Comparison of ENCODE assay signal across 7 cellular contexts in genomic region chr2:9398251-9398650, GRCh38. TPM values are rescaled to one million over a fixed set of nuclear protein-coding genes. Genes with fewer than 3 reads are reported as not detected.
DNase-seq lines count a peak whose midpoint lies in the region; ATAC-seq and TF ChIP-seq lines count a peak whose summit lies in the region.
"Not testable (repeated sequence)": the region's sequence is repeated elsewhere in the genome, so short reads cannot be mapped to it uniquely, and the experiment has no call there.

No MANE protein-coding gene starts in this region.

- DNase-seq in chondrocyte (ENCODE audit: low spot score) = peak; percentile 46
- DNase-seq in right atrium auricular region (ENCODE audit: low spot score); osteocyte (ENCODE audit: extremely low spot score, unreplicated experiment); gastrocnemius medialis; uterus: not testable (repeated sequence)
- peak in 1 of 2 donors; percentile 62 for DNase-seq in suprapubic skin (ENCODE audit: low spot score in 2 of 2)

- intact Hi-C loops in gastrocnemius medialis (cut with DNase I; ENCODE audit: low total_unique reads); uterus (cut with DNase I; ENCODE audit: low total_unique reads): not testable (repeated sequence)

- not testable (repeated sequence) for H3K27me3 Mint-ChIP-seq in chondrocyte (ENCODE audit: low read depth); osteocyte (ENCODE audit: unreplicated experiment)

- not testable (repeated sequence) for H3K9me3 ChIP-seq in gastroesophageal sphincter, right atrium auricular region, gastrocnemius medialis, suprapubic skin, uterus

- ATAC-seq in gastroesophageal sphincter, gastrocnemius medialis: not testable (repeated sequence)

- not testable (repeated sequence) for H3K27me3 ChIP-seq in gastroesophageal sphincter, right atrium auricular region, gastrocnemius medialis, suprapubic skin, uterus

- not testable (repeated sequence) for H3K4me3 ChIP-seq in gastroesophageal sphincter, right atrium auricular region, gastrocnemius medialis, suprapubic skin, uterus

- H3K36me3 ChIP-seq in gastroesophageal sphincter = peaks cover 0 to 67% of the 10 kb centered on the region in 2 donors
- H3K36me3 ChIP-seq in right atrium auricular region = peaks cover 43% of the 10 kb centered on the region
- not testable (repeated sequence) for H3K36me3 ChIP-seq in gastrocnemius medialis, uterus
- peaks cover 39% of the 10 kb centered on the region for H3K36me3 ChIP-seq in suprapubic skin

- H3K36me3 Mint-ChIP-seq in chondrocyte (ENCODE audit: low read depth) (peaks cover 18% of the 10 kb centered on the region), osteocyte (ENCODE audit: unreplicated experiment) (peaks cover 33% of the 10 kb centered on the region)

- peak overlapping the region; percentile 49 for H3K27ac Mint-ChIP-seq in chondrocyte (ENCODE audit: unreplicated experiment)
- H3K27ac Mint-ChIP-seq in osteocyte (ENCODE audit: unreplicated experiment) = peak overlapping the region; percentile 14

- TF ChIP-seq EP300 in gastroesophageal sphincter (IDR thresholded peaks at IDR 0.05); suprapubic skin (IDR thresholded peaks at IDR 0.05): not testable (repeated sequence)

- not testable (repeated sequence) for TF ChIP-seq CTCF in chondrocyte (IDR thresholded peaks at IDR 0.05); gastroesophageal sphincter (IDR thresholded peaks at IDR 0.05); right atrium auricular region (IDR thresholded peaks at IDR 0.05); osteocyte (IDR thresholded peaks at IDR 0.05); gastrocnemius medialis (IDR thresholded peaks at IDR 0.05 in 4 of 5, conservative IDR thresholded peaks at IDR 0.05 in 1 of 5); suprapubic skin (IDR thresholded peaks at IDR 0.05); uterus (IDR thresholded peaks at IDR 0.05)

- not testable (repeated sequence) for TF ChIP-seq POLR2A in gastroesophageal sphincter (IDR thresholded peaks at IDR 0.05); gastrocnemius medialis (IDR thresholded peaks at IDR 0.05); suprapubic skin (IDR thresholded peaks at IDR 0.05); uterus (IDR thresholded peaks at IDR 0.05)

- not testable (repeated sequence) for H3K4me3 Mint-ChIP-seq in chondrocyte (ENCODE audit: unreplicated experiment); osteocyte (ENCODE audit: unreplicated experiment)

- H3K4me1 ChIP-seq in gastroesophageal sphincter (peaks cover 0 to 30% (median 6%) of the 10 kb centered on the region in 3 donors), suprapubic skin (peaks cover 11% of the 10 kb centered on the region)
- H3K4me1 ChIP-seq in right atrium auricular region, gastrocnemius medialis, uterus: not testable (repeated sequence)

- peaks cover 15% of the 10 kb centered on the region for H3K4me1 Mint-ChIP-seq in chondrocyte (ENCODE audit: low read depth)
- not testable (repeated sequence) for H3K4me1 Mint-ChIP-seq in osteocyte (ENCODE audit: unreplicated experiment)

- in situ Hi-C loops in gastrocnemius medialis (cut with MboI; ENCODE audit: low sequenced_read_pairs in 4 of 4) = not testable (repeated sequence)

- peak overlapping the region in 3 of 4 donors; percentile 51 to 68 (median 61) for H3K27ac ChIP-seq in gastroesophageal sphincter
- H3K27ac ChIP-seq in right atrium auricular region = peak overlapping the region; percentile 53 to 67
- H3K27ac ChIP-seq in gastrocnemius medialis = peak overlapping the region in 3 of 4 donors; percentile 34 to 46 (median 41)
- H3K27ac ChIP-seq in suprapubic skin = peak overlapping the region; percentile 22
- H3K27ac ChIP-seq in uterus = peak overlapping the region; percentile 82 to 89

- WGBS in gastroesophageal sphincter (ENCODE audit: low coverage in 1 of 2), 2 donors = 100% methylated on average over 5 of the region's 11 CpGs; no CpG with 5 or more reads in 1 of the 2 donors
- over 99% methylated on average over 11 of the region's 11 CpGs for WGBS in suprapubic skin

- H3K9me3 Mint-ChIP-seq in chondrocyte (ENCODE audit: low read depth); osteocyte (ENCODE audit: unreplicated experiment): not testable (repeated sequence)

RNA-seq across cellular contexts. Expression of gene ITGB1BP1, which starts 25.1 kb away (rescaled TPM):
- 99.8 to 126 TPM (median 117 TPM) in 3 replicates for total RNA-seq in chondrocyte
- total RNA-seq in gastroesophageal sphincter = 10 to 100 TPM; 52.8 to 80.4 (median 69.6) TPM
- total RNA-seq in right atrium auricular region = 10 to 100 TPM; 29.0 to 34.4 TPM
- 91.8 and 98.0 TPM in 2 replicates for total RNA-seq in osteocyte
- 10 to 100 TPM; 21.4 to 28.0 (median 26.4) TPM for total RNA-seq in gastrocnemius medialis
- 10 to 100 TPM; 24.9 to 50.9 (median 30.8) TPM for total RNA-seq in suprapubic skin
- 100 to 1,000 TPM in 1 of 4 donors, 10 to 100 TPM in 3; 32.0 to 106 (median 45.1) TPM for total RNA-seq in uterus

RNA-seq across cellular contexts. Expression of gene CPSF3, which starts 25.2 kb away (rescaled TPM):
- total RNA-seq in chondrocyte = 23.3 to 31.3 TPM (median 24.9 TPM) in 3 replicates
- total RNA-seq in gastroesophageal sphincter = 10 to 100 TPM; 18.0 to 27.0 (median 26.1) TPM
- total RNA-seq in right atrium auricular region = 10 to 100 TPM; 13.7 to 13.9 TPM
- 27.7 and 28.8 TPM in 2 replicates for total RNA-seq in osteocyte
- 10 to 100 TPM; 20.9 to 51.8 (median 24.1) TPM for total RNA-seq in gastrocnemius medialis
- 10 to 100 TPM; 20.5 to 48.5 (median 29.2) TPM for total RNA-seq in suprapubic skin
- 10 to 100 TPM in 3 of 4 donors, 1 to 10 TPM in 1; 7.2 to 45.2 (median 30.3) TPM for total RNA-seq in uterus

Comparison
In these comparisons a context has a peak if more than half of its experiments do, and no peak if none do; other contexts are left out.
1. H3K27ac ChIP-seq: peak in every context shown above with its lines; median percentile 86 in uterus; 61 in gastroesophageal sphincter; 60 in right atrium auricular region; 41 in gastrocnemius medialis; 22 in suprapubic skin.